1 cellular context compared by ENCODE assay signal in the genomic region with DNA sequence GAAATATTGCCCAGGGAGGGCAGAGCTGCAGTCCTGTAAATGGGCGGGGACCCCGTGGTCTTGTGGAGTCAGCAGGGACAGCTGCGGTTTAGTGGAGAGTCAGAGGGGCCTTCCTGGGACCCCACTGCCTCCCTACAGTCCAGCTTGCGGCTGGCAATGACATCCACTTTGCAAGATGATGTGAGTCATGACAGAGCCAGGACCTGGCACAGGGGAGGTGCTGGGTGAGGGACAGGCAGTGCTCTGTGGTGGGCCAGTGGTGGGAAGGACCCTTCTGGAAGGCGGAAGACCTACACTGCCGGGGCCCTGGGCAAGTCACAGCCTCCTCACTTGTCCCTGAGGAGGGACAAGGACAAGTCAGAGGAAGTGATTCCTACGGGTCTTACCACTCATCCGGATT.
TF ChIP-seq lines count a peak whose summit lies in the region.

No MANE protein-coding gene starts in this region.

TF ChIP-seq in SK-N-SH, 30 proteins besides CTCF, POLR2A, EP300 and RAD21 (continued from another document):
- TF ChIP-seq RCOR1 (IDR thresholded peaks at IDR 0.05; ENCODE audit: low read length) = no peak
- TF ChIP-seq FOSL2 (IDR thresholded peaks at IDR 0.05; ENCODE audit: borderline replicate concordance, low read depth) = no peak
- no peak for TF ChIP-seq EZH2phosphoT487 (IDR thresholded peaks at IDR 0.05; ENCODE audit: borderline replicate concordance, low read depth)
- TF ChIP-seq TCF12 (IDR thresholded peaks at IDR 0.05) = no peak
- TF ChIP-seq TEAD4 (IDR thresholded peaks at IDR 0.05; ENCODE audit: borderline replicate concordance, insufficient read depth) = no peak
- no peak for TF ChIP-seq JUND (IDR thresholded peaks at IDR 0.05)
- no peak for TF ChIP-seq NFIC (IDR thresholded peaks at IDR 0.05; ENCODE audit: borderline replicate concordance)
